ENCODE assay signal across 7 cellular contexts in genomic region chr3:173553635-173554280, GRCh38.
DNase-seq lines count a peak whose midpoint lies in the region; ATAC-seq, FAIRE-seq and TF ChIP-seq lines count a peak whose summit lies in the region.

No MANE protein-coding gene starts in this region.

- TF ChIP-seq POLR2A in NB4 (IDR thresholded peaks at IDR 0.05; ENCODE audit: extremely low read depth, insufficient read length), result no peak
- no peak for TF ChIP-seq POLR2A in GM12891 (IDR thresholded peaks at IDR 0.05; ENCODE audit: low read depth, low read length)

- FAIRE-seq in kidney (lab: Jason Lieb, UNC), result peak; percentile 3
- no peak for FAIRE-seq in GM12891 (lab: Jason Lieb, UNC)

- no peaks in the 10 kb centered on the region for H3K4me1 ChIP-seq in ascending aorta
- H3K4me1 ChIP-seq in kidney (ENCODE audit: control insufficient read depth in 1 of 2, insufficient read depth in 1 of 2, low read depth in 1 of 2, low read length in 2 of 2), result no peaks in the 10 kb centered on the region

- no peak overlapping the region for H3K9ac ChIP-seq in kidney (ENCODE audit: low read length in 2 of 2)

- no peaks in the 10 kb centered on the region for H3K9me3 ChIP-seq in ascending aorta
- H3K9me3 ChIP-seq in kidney (ENCODE audit: control insufficient read depth in 1 of 2, low read length in 2 of 2), result no peaks in the 10 kb centered on the region

- H3K4me3 ChIP-seq in NB4 (ENCODE audit: low read depth, low read length), result no peak overlapping the region
- no peak overlapping the region for H3K4me3 ChIP-seq in ascending aorta
- H3K4me3 ChIP-seq in kidney (ENCODE audit: low read length in 2 of 2), result no peak overlapping the region

- DNase-seq in NB4 (ENCODE audit: low read depth) (peak; percentile 14), ascending aorta (ENCODE audit: low spot score in 2 of 2) (no peak), kidney (no peak), GM12891 (ENCODE audit: insufficient read length, low spot score) (no peak)

- ATAC-seq in GM19351 (IDR thresholded peaks at IDR 0.05; ENCODE audit: unreplicated experiment) (no peak), GM21619 (IDR thresholded peaks at IDR 0.05; ENCODE audit: unreplicated experiment) (no peak)

- no peak overlapping the region for H3K27ac ChIP-seq in ascending aorta
- no peak overlapping the region for H3K27ac ChIP-seq in kidney (ENCODE audit: low read depth in 2 of 2, low read length in 2 of 2)

- no peaks in the 10 kb centered on the region for H3K27me3 ChIP-seq in ascending aorta

- H3K36me3 ChIP-seq in ascending aorta (no peaks in the 10 kb centered on the region), kidney (ENCODE audit: control insufficient read depth in 1 of 2, insufficient read depth in 2 of 2, low read length in 2 of 2) (no peaks in the 10 kb centered on the region)

- TF ChIP-seq CTCF in GM12872 (IDR thresholded peaks at IDR 0.05; ENCODE audit: insufficient read depth, low read depth, low read length) (peak; percentile 50), NB4 (IDR thresholded peaks at IDR 0.05; ENCODE audit: low read depth, low read length) (peak; percentile 62), ascending aorta (IDR thresholded peaks at IDR 0.05) (peak; percentile 37 to 74 (median 52)), kidney (IDR thresholded peaks at IDR 0.05; ENCODE audit: borderline replicate concordance, extremely low read depth, insufficient read depth) (peak; percentile 47)

- intact Hi-C loops in ascending aorta (cut with DNase I), result loop anchor here (2.0 to 5.0 kb wide), 2 partner anchors 141 to 181 kb away; no protein-coding TSS in a partner anchor
- intact Hi-C loops in kidney (cut with DNase I), result no loop called here

TF ChIP-seq in GM12891, 5 proteins besides CTCF, POLR2A, EP300 and RAD21:
- TF ChIP-seq TAF1 (IDR thresholded peaks at IDR 0.05; ENCODE audit: low read depth, low read length), result no peak
- TF ChIP-seq POLR2AphosphoS5 (IDR thresholded peaks at IDR 0.05; ENCODE audit: low read depth, low read length), result no peak
- no peak for TF ChIP-seq POU2F2 (IDR thresholded peaks at IDR 0.05; ENCODE audit: low read depth, low read length)
- no peak for TF ChIP-seq PAX5 (IDR thresholded peaks at IDR 0.05; ENCODE audit: insufficient read depth, low read length, severe bottlenecking)
- no peak for TF ChIP-seq SPI1 (IDR thresholded peaks at IDR 0.05; ENCODE audit: low read depth, low read length)
